Comparison of ENCODE assay signal across 1 cellular context in genomic region chr15:37109151-37109912, GRCh38.
TF ChIP-seq lines count a peak whose summit lies in the region.

No MANE protein-coding gene starts in this region.

TF ChIP-seq in H1, 55 proteins besides CTCF, POLR2A, EP300 and RAD21:
- TF ChIP-seq TAF1 (IDR thresholded peaks at IDR 0.05; ENCODE audit: low read depth, low read length) (no peak), CBX8 (IDR thresholded peaks at IDR 0.05; ENCODE audit: borderline replicate concordance, low read depth, low read length) (no peak), GABPA (IDR thresholded peaks at IDR 0.05; ENCODE audit: borderline replicate concordance, insufficient read depth, low read length) (no peak), RNF2 (IDR thresholded peaks at IDR 0.05; ENCODE audit: borderline replicate concordance, low read depth, low read length, missing control alignments, poor library complexity, severe bottlenecking) (peak; percentile 86), HDAC2 (IDR thresholded peaks at IDR 0.05; ENCODE audit: borderline replicate concordance in 1 of 2, low read depth in 2 of 2, low read length in 2 of 2) (no peak), KDM5A (IDR thresholded peaks at IDR 0.05; ENCODE audit: low read length) (no peak), BACH1 (IDR thresholded peaks at IDR 0.05; ENCODE audit: low read length) (no peak), CTBP2 (IDR thresholded peaks at IDR 0.05; ENCODE audit: borderline replicate concordance, insufficient read depth, insufficient read length, low read length) (peak; percentile 77), RBBP5 (IDR thresholded peaks at IDR 0.05; ENCODE audit: borderline replicate concordance, low read depth, low read length) (no peak), TEAD4 (IDR thresholded peaks at IDR 0.05; ENCODE audit: low read depth, low read length) (no peak), SP1 (IDR thresholded peaks at IDR 0.05; ENCODE audit: low read depth, low read length) (peak; percentile 68; the same call in 1 of the 2 replicates), YY1 (IDR thresholded peaks at IDR 0.05; ENCODE audit: low read depth, low read length) (no peak), EZH2 (IDR thresholded peaks at IDR 0.05; ENCODE audit: low read depth, low read length, severe bottlenecking) (peak; percentile 44), TBP (IDR thresholded peaks at IDR 0.05; ENCODE audit: low read depth, low read length) (no peak), NANOG (IDR thresholded peaks at IDR 0.05; ENCODE audit: insufficient read depth, low read depth, low read length, poor library complexity, severe bottlenecking) (no peak), SUZ12 (IDR thresholded peaks at IDR 0.05; ENCODE audit: low read length) (0 out of 2 replicates have a peak, but pooled peaks have one; percentile 40)
- TF ChIP-seq, protein P1, sequence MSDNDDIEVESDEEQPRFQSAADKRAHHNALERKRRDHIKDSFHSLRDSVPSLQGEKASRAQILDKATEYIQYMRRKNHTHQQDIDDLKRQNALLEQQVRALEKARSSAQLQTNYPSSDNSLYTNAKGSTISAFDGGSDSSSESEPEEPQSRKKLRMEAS (IDR thresholded peaks at IDR 0.05) = no peak
